In genomic region chr20:36298795-36299339, GRCh38 we compare ENCODE assay signal across 28 cellular contexts.
"Had no signal": no experiment of that assay in that cellular context is flagged by ENCODE, and none has a peak within 500 bp of the region (broad histone marks: within the 10 kb centered on the region; RNA-seq: fewer than 3 reads in every experiment).

No MANE protein-coding gene starts in this region.

- H3K27ac ChIP-seq: coronary artery, esophagus muscularis mucosa, foreskin keratinocyte, heart right ventricle, left lung, ovary, testis, tibial artery had no signal

- H3K9me3 ChIP-seq: esophagus muscularis mucosa, heart right ventricle, left lung, ovary, testis, tibial artery had no signal

- H3K36me3 ChIP-seq: esophagus muscularis mucosa, heart right ventricle, left lung, ovary, tibial artery had no signal

- H3K4me3 ChIP-seq: coronary artery, esophagus muscularis mucosa, heart right ventricle, left lung, ovary, testis, tibial artery had no signal

- H3K27me3 ChIP-seq: ovary, testis had no signal

- ATAC-seq: foreskin keratinocyte; heart right ventricle; left cardiac atrium; left lung; naive thymus-derived CD8-positive, alpha-beta T cell; sciatic nerve; stimulated activated memory B cell treated with anti-CD40 and anti-IgM and Interleukin-4, amounts not matched to agents 10 μg/mL and 1 μg/mL and 100 μg/mL, for 72 hours; stimulated activated naive CD8-positive, alpha-beta T cell treated with anti-CD3 and anti-CD28 coated beads, Interleukin-15, Interleukin-2, amounts not matched to agents 100 U/mL and 50 U/mL, for 24 hours had no signal

- FAIRE-seq: endothelial cell of umbilical vein, islet of Langerhans, urothelium cell line had no signal

- H3K4me1 ChIP-seq: esophagus muscularis mucosa, foreskin keratinocyte, heart right ventricle, left lung, testis, tibial artery had no signal

- DNase-seq: dermis blood vessel endothelial cell; effector memory CD4-positive, alpha-beta T cell; foreskin keratinocyte; glutamatergic neuron; heart right ventricle; hippocampal formation; left cardiac atrium; left lung; mesenchymal stem cell; midbrain; naive thymus-derived CD8-positive, alpha-beta T cell; nephron progenitor cell; nucleus accumbens; ovary; retina; stimulated activated CD4-positive, alpha-beta T cell treated with anti-CD3 and anti-CD28 coated beads, Interleukin-2, amount 100 ng/mL, for 24 hours; stimulated activated CD4-positive, alpha-beta T cell treated with anti-CD3 and anti-CD28 coated beads, Interleukin-4, amount 100 ng/mL, for 24 hours; stimulated activated naive CD8-positive, alpha-beta T cell treated with anti-CD3 and anti-CD28 coated beads, Interleukin-15, Interleukin-2, amounts not matched to agents 100 U/mL and 50 U/mL, for 24 hours; substantia nigra; testis; tibial artery had no signal
